ENCODE assay signal across 21 cellular contexts in the genomic region with DNA sequence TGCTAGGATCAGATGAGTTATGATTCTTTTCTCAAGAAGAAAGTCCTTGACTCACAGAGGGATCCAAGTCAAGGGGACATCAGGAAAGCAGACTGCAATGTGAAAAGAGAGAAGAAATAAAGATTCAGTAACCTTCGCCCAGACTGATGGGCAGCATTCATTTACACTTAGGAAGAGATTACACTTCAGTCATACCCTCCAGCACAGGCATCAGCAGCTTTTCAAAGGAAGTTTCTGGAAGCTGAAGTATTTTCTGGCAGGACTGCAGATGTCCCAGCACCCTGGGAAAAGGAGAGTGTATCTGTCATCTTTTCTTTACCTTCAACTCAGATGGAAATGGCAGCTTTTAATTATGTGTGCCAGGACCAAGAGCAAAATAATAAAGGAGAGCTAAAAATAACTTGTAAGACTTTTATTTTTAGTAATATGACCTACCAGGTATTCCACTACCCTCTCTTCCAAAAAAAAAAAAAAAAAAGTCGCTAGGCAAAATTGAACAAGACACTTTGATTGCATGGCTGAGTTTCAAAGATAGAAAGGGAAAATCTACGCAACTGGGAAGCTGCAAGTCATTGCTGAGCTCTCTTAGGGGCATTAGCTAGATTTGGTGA.
"Had no signal": no experiment of that assay in that cellular context is flagged by ENCODE, and none has a peak within 500 bp of the region (broad histone marks: within the 10 kb centered on the region; RNA-seq: fewer than 3 reads in every experiment).

No MANE protein-coding gene starts in this region.

- DNase-seq: activated CD4-positive, alpha-beta T cell treated with anti-CD3 and anti-CD28 coated beads for 1 hour; activated CD4-positive, alpha-beta T cell treated with anti-CD3 and anti-CD28 coated beads, Interleukin-2, amount 50 U/mL, for 1 hour; activated CD8-positive, alpha-beta T cell treated with anti-CD3 and anti-CD28 coated beads, Interleukin-2, amount 10 ng/mL, durations not matched to agents 7 days and 5 days; activated naive CD4-positive, alpha-beta T cell; activated T-cell treated with anti-CD3 and anti-CD28 coated beads, Interleukin-2, amount 50 U/mL, for 1 hour; amniotic stem cell; cerebellar nuclear complex; immature natural killer cell; kidney glomerular epithelial cell; mucosa of descending colon; stimulated activated CD4-positive, alpha-beta T cell treated with anti-CD3 and anti-CD28 coated beads, Interleukin-12 subunit alpha, Interleukin-12 subunit beta, amount 100 ng/mL, for 4 hours; stimulated activated CD4-positive, alpha-beta T cell treated with anti-CD3 and anti-CD28 coated beads, Interleukin-4, amount 100 ng/mL, for 4 hours; T-helper 1 cell; T-helper 9 cell; tibial artery had no signal

- H3K4me2 ChIP-seq: hepatocyte had no signal

- H3K27me3 Mint-ChIP-seq: progenitor cell of endocrine pancreas had no signal

- ATAC-seq: activated CD8-positive, alpha-beta T cell treated with anti-CD3 and anti-CD28 coated beads, Interleukin-2, amount 10 ng/mL, durations not matched to agents 7 days and 5 days; activated T-helper 17 cell treated with anti-CD3 and anti-CD28 coated beads, Interleukin-2, amount 50 U/mL, for 72 hours; mucosa of descending colon had no signal

- H3K36me3 ChIP-seq: tibial artery had no signal

- H3K27me3 ChIP-seq: hepatocyte, tibial artery had no signal

- H3K27ac Mint-ChIP-seq: activated CD8-positive, alpha-beta T cell treated with anti-CD3 and anti-CD28 coated beads, Interleukin-2, amount 10 ng/mL, durations not matched to agents 7 days and 5 days; activated naive CD8-positive, alpha-beta T cell; activated T-helper 17 cell treated with anti-CD3 and anti-CD28 coated beads, Interleukin-2, amount 50 U/mL, for 72 hours; immature natural killer cell; progenitor cell of endocrine pancreas had no signal

- H3K79me2 ChIP-seq: hepatocyte had no signal

- H3K4me1 Mint-ChIP-seq: activated T-helper 17 cell treated with anti-CD3 and anti-CD28 coated beads, Interleukin-2, amount 50 U/mL, for 72 hours; immature natural killer cell had no signal

- H3K9me3 Mint-ChIP-seq: activated T-helper 17 cell treated with anti-CD3 and anti-CD28 coated beads, Interleukin-2, amount 50 U/mL, for 72 hours; immature natural killer cell; stimulated activated naive CD8-positive, alpha-beta T cell treated with anti-CD3 and anti-CD28 coated beads, Interleukin-15, Interleukin-2, amounts not matched to agents 100 ng/mL and 50 ng/mL, for 24 hours had no signal

- H3K4me1 ChIP-seq: tibial artery had no signal

- H3K9me3 ChIP-seq: mucosa of descending colon, tibial artery had no signal

- H3K27ac ChIP-seq: coronary artery, hepatocyte, tibial artery had no signal

- H2AFZ ChIP-seq: hepatocyte had no signal

- H3K4me3 Mint-ChIP-seq: activated CD8-positive, alpha-beta T cell treated with anti-CD3 and anti-CD28 coated beads, Interleukin-2, amount 10 ng/mL, durations not matched to agents 7 days and 5 days; activated naive CD8-positive, alpha-beta T cell; activated T-helper 17 cell treated with anti-CD3 and anti-CD28 coated beads, Interleukin-2, amount 50 U/mL, for 72 hours; immature natural killer cell had no signal

- H3K4me3 ChIP-seq: coronary artery, hepatocyte, mucosa of descending colon, tibial artery had no signal

- H3K36me3 Mint-ChIP-seq: activated naive CD8-positive, alpha-beta T cell; immature natural killer cell had no signal
